9 cellular contexts compared by ENCODE assay signal in genomic region chr2:53490659-53491058, GRCh38.
DNase-seq lines count a peak whose midpoint lies in the region; ATAC-seq, FAIRE-seq and TF ChIP-seq lines count a peak whose summit lies in the region.
"Had no signal": no experiment of that assay in that cellular context is flagged by ENCODE, and none has a peak within 500 bp of the region (broad histone marks: within the 10 kb centered on the region; RNA-seq: fewer than 3 reads in every experiment).

No MANE protein-coding gene starts in this region.

- no peak for FAIRE-seq in RCC 7860 (lab: Jason Lieb, UNC)

- no peaks in the 10 kb centered on the region for H3K27me3 ChIP-seq in foreskin keratinocyte

- no peak overlapping the region for H3K27ac ChIP-seq in foreskin keratinocyte

- intact Hi-C loops in posterior cingulate gyrus (cut with DNase I), result no loop called here

- DNase-seq in GM04503 (ENCODE audit: low read depth) (peak; percentile 30), RCC 7860 (ENCODE audit: low spot score) (peak; percentile 14), foreskin keratinocyte (peak in 1 of 2 donors; percentile 12), posterior cingulate gyrus (peak; percentile 27 to 96 (median 76)), globus pallidus (ENCODE audit: low spot score) (no peak), epidermal melanocyte (ENCODE audit: insufficient read length, low spot score) (no peak), D341Med (ENCODE audit: low spot score) (no peak)
- DNase-seq: NCI-H2029 had no signal

- no peaks in the 10 kb centered on the region for H3K4me1 ChIP-seq in foreskin keratinocyte

- TF ChIP-seq CTCF in foreskin keratinocyte (conservative IDR thresholded peaks at IDR 0.05), result no peak

- ATAC-seq in foreskin keratinocyte (peak; percentile 65), HG03196 (IDR thresholded peaks at IDR 0.05; ENCODE audit: unreplicated experiment) (no peak)

Comparison
In these comparisons a context has a peak if more than half of its experiments do, and no peak if none do; other contexts are left out.
1. DNase-seq: peak in GM04503 (single experiment), RCC 7860 (single experiment) and posterior cingulate gyrus (10 of 10); none in globus pallidus (single experiment), epidermal melanocyte (single experiment) and D341Med (single experiment).